In genomic region chr15:62390793-62391543, GRCh38 we compare ENCODE assay signal across 1 cellular context.
TF ChIP-seq lines count a peak whose summit lies in the region.

No MANE protein-coding gene starts in this region.

TF ChIP-seq in endothelial cell of umbilical vein, 7 proteins besides CTCF, POLR2A, EP300 and RAD21:
- TF ChIP-seq JUN (IDR thresholded peaks at IDR 0.05; ENCODE audit: borderline replicate concordance, insufficient read depth, insufficient read length, low read depth) (no peak), MAX (IDR thresholded peaks at IDR 0.05; ENCODE audit: insufficient read depth, insufficient read length) (no peak), FOS (IDR thresholded peaks at IDR 0.05; ENCODE audit: borderline replicate concordance, insufficient read depth, low read length) (no peak), GATA2 (IDR thresholded peaks at IDR 0.05; ENCODE audit: insufficient read depth, insufficient read length, low read depth, low read length) (no peak), POLR2AphosphoS5 (IDR thresholded peaks at IDR 0.05; ENCODE audit: insufficient read depth, low read depth, low read length) (no peak), EZH2 (IDR thresholded peaks at IDR 0.05; ENCODE audit: borderline replicate concordance, low read depth, low read length, severe bottlenecking) (no peak), MYC (IDR thresholded peaks at IDR 0.05; ENCODE audit: low read depth, low read length) (no peak)
